Comparison of ENCODE assay signal across 13 cellular contexts in genomic region chr9:90881648-90882047, GRCh38.
DNase-seq lines count a peak whose midpoint lies in the region; ATAC-seq and TF ChIP-seq lines count a peak whose summit lies in the region.
"Had no signal": no experiment of that assay in that cellular context is flagged by ENCODE, and none has a peak within 500 bp of the region (broad histone marks: within the 10 kb centered on the region; RNA-seq: fewer than 3 reads in every experiment).

No MANE protein-coding gene starts in this region.

- peak overlapping the region; percentile 92 for H3K27ac Mint-ChIP-seq in activated B cell treated with CpG ODN at 0.5 μM for 24 hours

- no peaks in the 10 kb centered on the region for H3K27me3 Mint-ChIP-seq in activated B cell treated with CpG ODN at 0.5 μM for 24 hours
- H3K27me3 Mint-ChIP-seq: stimulated activated naive CD8-positive, alpha-beta T cell treated with anti-CD3 and anti-CD28 coated beads, Interleukin-15, amount 100 ng/mL, for 72 hours had no signal

- no peak overlapping the region for H3K4me3 Mint-ChIP-seq in activated B cell treated with CpG ODN at 0.5 μM for 24 hours
- H3K4me3 Mint-ChIP-seq: naive thymus-derived CD8-positive, alpha-beta T cell; stimulated activated naive CD8-positive, alpha-beta T cell treated with anti-CD3 and anti-CD28 coated beads, Interleukin-15, amount 100 ng/mL, for 72 hours had no signal

- CTCF ChIA-PET in activated B cell treated with CpG ODN at 0.5 μM for 24 hours (lab: Charles Lee), result interaction anchor here (0.9 to 1.0 kb wide), 2 partner anchors 9 to 11 kb away, joined by 3 read pairs; no protein-coding TSS in a partner anchor

- POLR2A ChIA-PET in activated B cell treated with CpG ODN at 0.5 μM for 24 hours (lab: Charles Lee), result interaction anchor here (0.5 to 1.1 kb wide), 3 partner anchors 9 to 107 kb away, joined by 3 to 9 read pairs (median 3); no protein-coding TSS in a partner anchor

- no peaks in the 10 kb centered on the region for H3K9me3 ChIP-seq in right lobe of liver
- H3K9me3 ChIP-seq: BE2C had no signal

- H3K9me3 Mint-ChIP-seq in activated B cell treated with CpG ODN at 0.5 μM for 24 hours, result no peaks in the 10 kb centered on the region

- no peaks in the 10 kb centered on the region for H3K4me1 ChIP-seq in right lobe of liver
- H3K4me1 ChIP-seq: BE2C had no signal

- TF ChIP-seq CTCF in GM13977 (IDR thresholded peaks at IDR 0.05; ENCODE audit: extremely low read depth, insufficient read depth, missing control alignments) (no peak), activated B cell treated with CpG ODN at 0.5 μM for 24 hours (IDR thresholded peaks at IDR 0.05) (no peak), right lobe of liver (IDR thresholded peaks at IDR 0.05) (no peak)

- WGBS in right lobe of liver (ENCODE audit: insufficient coverage, low coverage, low lambda C conversion rate, missing lambda C conversion rate), result 67% methylated on average over 5 of the region's 9 CpGs

- ATAC-seq in GM19467 (IDR thresholded peaks at IDR 0.05; ENCODE audit: unreplicated experiment), result peak; percentile 54
- ATAC-seq in HG03039 (IDR thresholded peaks at IDR 0.05; ENCODE audit: unreplicated experiment), result peak; percentile 47
- ATAC-seq in activated B cell treated with CpG ODN at 0.5 μM for 24 hours (ENCODE audit: low read depth), result peak; percentile 66
- ATAC-seq in right lobe of liver, result no peak
- ATAC-seq: naive thymus-derived CD8-positive, alpha-beta T cell; stimulated activated naive CD8-positive, alpha-beta T cell treated with anti-CD3 and anti-CD28 coated beads, Interleukin-15, amount 100 ng/mL, for 72 hours had no signal

- in situ Hi-C loops in GM13977 (cut with MboI; ENCODE audit: low pct_unique_long_range_greater_than_20kb, low sequenced_read_pairs, unreplicated experiment), result no loop called here

- TF ChIP-seq POLR2A in right lobe of liver (IDR thresholded peaks at IDR 0.05), result no peak

- H3K36me3 ChIP-seq in right lobe of liver, result no peaks in the 10 kb centered on the region
- H3K36me3 ChIP-seq: BE2C had no signal

- H3K4me1 Mint-ChIP-seq in activated B cell treated with CpG ODN at 0.5 μM for 24 hours, result peaks cover 41% of the 10 kb centered on the region
- H3K4me1 Mint-ChIP-seq: stimulated activated naive CD8-positive, alpha-beta T cell treated with anti-CD3 and anti-CD28 coated beads, Interleukin-15, amount 100 ng/mL, for 72 hours had no signal

- intact Hi-C loops in activated B cell treated with CpG ODN at 0.5 μM for 24 hours (cut with micrococcal nuclease) (loop anchor here (2.0 kb wide), 2 partner anchors 21 to 51 kb away; no protein-coding TSS in a partner anchor), right lobe of liver (cut with DNase I) (no loop called here)

- DNase-seq in GM13977 (ENCODE audit: low spot score) (peak; percentile 20), activated B cell treated with CpG ODN at 0.5 μM for 24 hours (peak; percentile 30), T-helper 9 cell (no peak), NCI-H2029 treated with DMSO at 0.1 percent for 48 hours (lab: John Stamatoyannopoulos, UW) (no peak), right lobe of liver (no peak)
- no peak for DNase-seq in stimulated activated CD4-positive, alpha-beta T cell treated with anti-CD3 and anti-CD28 coated beads, Interleukin-12 subunit alpha, Interleukin-12 subunit beta, amount 100 ng/mL, for 4 hours
- DNase-seq: amniotic stem cell; BE2C; naive thymus-derived CD8-positive, alpha-beta T cell; stimulated activated CD4-positive, alpha-beta T cell treated with anti-CD3 and anti-CD28 coated beads, Interleukin-15, amount 100 ng/mL, for 24 hours; stimulated activated naive CD8-positive, alpha-beta T cell treated with anti-CD3 and anti-CD28 coated beads, Interleukin-15, amount 100 ng/mL, for 72 hours had no signal

- no peaks in the 10 kb centered on the region for H3K27me3 ChIP-seq in right lobe of liver
- H3K27me3 ChIP-seq: BE2C had no signal

- peaks cover 83% of the 10 kb centered on the region for H3K36me3 Mint-ChIP-seq in activated B cell treated with CpG ODN at 0.5 μM for 24 hours (ENCODE audit: low read depth)

- no peak overlapping the region for H3K27ac ChIP-seq in right lobe of liver

- no peak overlapping the region for H3K4me3 ChIP-seq in right lobe of liver

Comparison
In these comparisons a context has a peak if more than half of its experiments do, and no peak if none do; other contexts are left out.
1. DNase-seq: peak in GM13977 (single experiment) and activated B cell treated with CpG ODN at 0.5 μM for 24 hours (single experiment); none in stimulated activated CD4-positive, alpha-beta T cell treated with anti-CD3 and anti-CD28 coated beads, Interleukin-12 subunit alpha, Interleukin-12 subunit beta, amount 100 ng/mL, for 4 hours (single experiment), T-helper 9 cell (single experiment), NCI-H2029 treated with DMSO at 0.1 percent for 48 hours (single experiment) and right lobe of liver (0 of 3).
2. ATAC-seq: peak in GM19467 (single experiment), HG03039 (single experiment) and activated B cell treated with CpG ODN at 0.5 μM for 24 hours (single experiment); none in right lobe of liver (0 of 4).